In the genomic region with DNA sequence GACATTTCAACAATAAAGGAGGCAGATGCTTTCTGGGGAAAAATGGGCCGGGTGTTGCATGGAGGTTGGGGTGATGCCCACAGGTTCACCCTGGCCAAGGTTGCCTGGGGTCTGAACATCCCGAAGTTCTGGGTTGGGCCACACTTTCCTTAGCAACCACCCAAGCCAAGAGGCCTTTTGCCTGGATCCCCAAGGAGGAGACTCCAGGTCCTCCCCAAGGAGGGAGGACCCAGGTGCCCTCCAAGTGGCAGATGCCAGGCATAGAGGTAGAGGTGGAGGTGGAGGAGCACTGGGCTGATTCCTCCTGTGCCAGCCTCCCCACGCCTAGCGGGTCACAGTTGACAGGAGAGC, we compare ENCODE assay signal across 8 cellular contexts. TPM values are rescaled to one million over a fixed set of nuclear protein-coding genes. Genes with fewer than 3 reads are reported as not detected.
DNase-seq lines count a peak whose midpoint lies in the region; ATAC-seq and TF ChIP-seq lines count a peak whose summit lies in the region.

No MANE protein-coding gene starts in this region.

- H3K27ac Mint-ChIP-seq in Calu3 (ENCODE audit: unreplicated experiment) (peak overlapping the region; percentile 71), progenitor cell of endocrine pancreas (no peak overlapping the region)

- intact Hi-C loops in Calu3 (cut with micrococcal nuclease; ENCODE audit: unreplicated experiment): no loop called here

- TF ChIP-seq CTCF in Calu3 (IDR thresholded peaks at IDR 0.05; ENCODE audit: unreplicated experiment) (no peak), progenitor cell of endocrine pancreas (IDR thresholded peaks at IDR 0.05; ENCODE audit: unreplicated experiment) (no peak)

- peaks cover 34% of the 10 kb centered on the region for H3K4me1 ChIP-seq in SJCRH30

- H3K27me3 ChIP-seq in SJCRH30: no peaks in the 10 kb centered on the region

- no peak overlapping the region for H3K27ac ChIP-seq in SJCRH30

- ATAC-seq in esophagus mucosa (peak; percentile 8), left lobe of liver (no peak), HG03139 (IDR thresholded peaks at IDR 0.05; ENCODE audit: unreplicated experiment) (no peak)

- peaks cover 30% of the 10 kb centered on the region for H3K4me1 Mint-ChIP-seq in Calu3 (ENCODE audit: low read depth, unreplicated experiment)
- peaks cover 18% of the 10 kb centered on the region for H3K4me1 Mint-ChIP-seq in progenitor cell of endocrine pancreas (ENCODE audit: low read depth)

- no peak for DNase-seq in Calu3
- DNase-seq in SJCRH30: no peak
- DNase-seq in progenitor cell of endocrine pancreas (ENCODE audit: low spot score, unreplicated experiment): no peak
- no peak for DNase-seq in left lobe of liver (ENCODE audit: low spot score)
- no peak for DNase-seq in stimulated activated CD4-positive, alpha-beta T cell treated with anti-CD3 and anti-CD28 coated beads, Interleukin-2, amount 100 ng/mL, for 48 hours
- DNase-seq in NCI-H2029 treated with DMSO at 0.1 percent for 48 hours (lab: John Stamatoyannopoulos, UW): no peak

- H3K4me3 Mint-ChIP-seq in Calu3 (ENCODE audit: low read depth, unreplicated experiment): peak overlapping the region; percentile 96
- peak overlapping the region; percentile 92 for H3K4me3 Mint-ChIP-seq in progenitor cell of endocrine pancreas (ENCODE audit: low read depth)

- peaks cover 38% of the 10 kb centered on the region for H3K36me3 Mint-ChIP-seq in Calu3 (ENCODE audit: insufficient read depth, unreplicated experiment)
- no peaks in the 10 kb centered on the region for H3K36me3 Mint-ChIP-seq in progenitor cell of endocrine pancreas (ENCODE audit: insufficient read depth)

- peak overlapping the region; percentile 86 for H3K4me3 ChIP-seq in SJCRH30

- H3K9me3 ChIP-seq in SJCRH30 (replicated peaks): no peaks in the 10 kb centered on the region

- H3K27me3 Mint-ChIP-seq in Calu3 (ENCODE audit: unreplicated experiment): no peaks in the 10 kb centered on the region
- no peaks in the 10 kb centered on the region for H3K27me3 Mint-ChIP-seq in progenitor cell of endocrine pancreas

- H3K36me3 ChIP-seq in SJCRH30: no peaks in the 10 kb centered on the region; the same call in 1 of the 2 replicates

- CTCF ChIA-PET in Calu3 (lab: Charles Lee): no interaction called here

- no TSS peak for BruUV-seq in Calu3 (replicated peaks; lab: Mats Ljungman, UMichigan)

- H3K9me3 Mint-ChIP-seq in Calu3 (ENCODE audit: low read depth, unreplicated experiment) (no peaks in the 10 kb centered on the region), progenitor cell of endocrine pancreas (ENCODE audit: low read depth) (no peaks in the 10 kb centered on the region)

RNA-seq across cellular contexts. Expression of gene CYB5R3, which starts 1.2 kb away (rescaled TPM):
- 101 and 102 TPM in 2 replicates for total RNA-seq in Calu3 (2022)
- total RNA-seq in SJCRH30 (2014; rRNA removed; shearing (Covaris generic)): 71.1 and 73.9 TPM in 2 replicates
- 101 TPM for total RNA-seq in esophagus mucosa
- 77.3 and 85.9 TPM in 2 replicates for total RNA-seq in progenitor cell of endocrine pancreas
- 147 TPM for total RNA-seq in left lobe of liver

RNA-seq across cellular contexts. Expression of gene ATP5MGL, which starts 7.6 kb away (rescaled TPM):
- total RNA-seq in Calu3 (2022) (0.66 and 1.1 TPM in 2 replicates), esophagus mucosa (0.68 TPM), progenitor cell of endocrine pancreas (0.40 and 0.89 TPM in 2 replicates), left lobe of liver (0.75 TPM)
- total RNA-seq in SJCRH30 (2014; rRNA removed; shearing (Covaris generic)): 0.51 and 1.2 TPM in 2 replicates

RNA-seq across cellular contexts. Expression of gene POLDIP3, which starts 33.3 kb away (rescaled TPM):
- total RNA-seq in Calu3 (2022) (59.4 and 60.1 TPM in 2 replicates), esophagus mucosa (43.9 TPM), progenitor cell of endocrine pancreas (77.5 and 82.4 TPM in 2 replicates), left lobe of liver (20.8 TPM)
- 74.8 and 75.8 TPM in 2 replicates for total RNA-seq in SJCRH30 (2014; rRNA removed; shearing (Covaris generic))
